ENCODE assay signal across 2 cellular contexts in the genomic region with DNA sequence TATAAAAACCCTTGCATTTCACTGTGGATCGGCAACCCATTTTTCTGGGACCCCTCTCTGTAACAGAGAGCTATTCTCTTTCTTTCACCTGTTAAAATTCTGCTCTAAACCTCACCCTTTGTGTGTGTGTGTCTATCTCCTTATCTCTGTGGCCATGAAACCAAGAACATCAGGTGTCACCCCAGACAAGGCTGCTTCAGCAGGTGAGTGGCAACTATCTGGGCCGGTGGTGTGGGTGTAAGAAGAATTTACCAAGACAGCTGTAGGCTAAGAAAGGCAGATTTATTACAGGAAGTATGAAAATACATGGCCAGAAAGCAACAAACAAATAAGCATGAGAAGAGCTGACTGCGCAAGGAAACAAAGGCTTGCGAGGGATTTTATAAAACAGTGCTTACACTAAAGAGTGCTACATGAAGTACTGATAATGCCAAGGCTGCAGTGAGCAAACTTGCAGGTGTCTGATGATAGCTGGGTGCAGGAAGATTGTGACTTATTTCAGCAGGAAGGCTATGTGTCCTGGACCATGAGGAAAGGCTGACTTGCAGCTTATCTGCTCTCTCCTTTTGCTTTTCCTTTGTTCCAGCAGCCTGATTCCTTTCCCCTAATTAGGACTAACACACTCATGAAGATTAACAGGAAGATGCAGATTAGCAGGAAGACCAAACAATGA.
TF ChIP-seq lines count a peak whose summit lies in the region.

No MANE protein-coding gene starts in this region.

TF ChIP-seq in GM23338, 12 proteins besides CTCF, POLR2A, EP300 and RAD21:
- TF ChIP-seq, protein P1, sequence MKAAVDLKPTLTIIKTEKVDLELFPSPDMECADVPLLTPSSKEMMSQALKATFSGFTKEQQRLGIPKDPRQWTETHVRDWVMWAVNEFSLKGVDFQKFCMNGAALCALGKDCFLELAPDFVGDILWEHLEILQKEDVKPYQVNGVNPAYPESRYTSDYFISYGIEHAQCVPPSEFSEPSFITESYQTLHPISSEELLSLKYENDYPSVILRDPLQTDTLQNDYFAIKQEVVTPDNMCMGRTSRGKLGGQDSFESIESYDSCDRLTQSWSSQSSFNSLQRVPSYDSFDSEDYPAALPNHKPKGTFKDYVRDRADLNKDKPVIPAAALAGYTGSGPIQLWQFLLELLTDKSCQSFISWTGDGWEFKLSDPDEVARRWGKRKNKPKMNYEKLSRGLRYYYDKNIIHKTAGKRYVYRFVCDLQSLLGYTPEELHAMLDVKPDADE (IDR thresholded peaks at IDR 0.05): no peak
- no peak for TF ChIP-seq EZH2phosphoT487 (IDR thresholded peaks at IDR 0.05; ENCODE audit: unreplicated experiment)
- no peak for TF ChIP-seq STAT1 (IDR thresholded peaks at IDR 0.05; ENCODE audit: unreplicated experiment)
- TF ChIP-seq ZNF331 (CRISPR knock-in tag; IDR thresholded peaks at IDR 0.05; ENCODE audit: low read depth): no peak
- no peak for TF ChIP-seq NANOG (IDR thresholded peaks at IDR 0.05; ENCODE audit: borderline replicate concordance)
- no peak for TF ChIP-seq CREB1 (CRISPR knock-in tag; IDR thresholded peaks at IDR 0.05; ENCODE audit: low read depth)
- no peak for TF ChIP-seq POLR2AphosphoS5 (IDR thresholded peaks at IDR 0.05; ENCODE audit: low read depth)
- no peak for TF ChIP-seq EZH2 (IDR thresholded peaks at IDR 0.05; ENCODE audit: low read depth, unreplicated experiment)
- no peak for TF ChIP-seq JUNB (IDR thresholded peaks at IDR 0.05; ENCODE audit: unreplicated experiment)
- TF ChIP-seq, protein P2, sequence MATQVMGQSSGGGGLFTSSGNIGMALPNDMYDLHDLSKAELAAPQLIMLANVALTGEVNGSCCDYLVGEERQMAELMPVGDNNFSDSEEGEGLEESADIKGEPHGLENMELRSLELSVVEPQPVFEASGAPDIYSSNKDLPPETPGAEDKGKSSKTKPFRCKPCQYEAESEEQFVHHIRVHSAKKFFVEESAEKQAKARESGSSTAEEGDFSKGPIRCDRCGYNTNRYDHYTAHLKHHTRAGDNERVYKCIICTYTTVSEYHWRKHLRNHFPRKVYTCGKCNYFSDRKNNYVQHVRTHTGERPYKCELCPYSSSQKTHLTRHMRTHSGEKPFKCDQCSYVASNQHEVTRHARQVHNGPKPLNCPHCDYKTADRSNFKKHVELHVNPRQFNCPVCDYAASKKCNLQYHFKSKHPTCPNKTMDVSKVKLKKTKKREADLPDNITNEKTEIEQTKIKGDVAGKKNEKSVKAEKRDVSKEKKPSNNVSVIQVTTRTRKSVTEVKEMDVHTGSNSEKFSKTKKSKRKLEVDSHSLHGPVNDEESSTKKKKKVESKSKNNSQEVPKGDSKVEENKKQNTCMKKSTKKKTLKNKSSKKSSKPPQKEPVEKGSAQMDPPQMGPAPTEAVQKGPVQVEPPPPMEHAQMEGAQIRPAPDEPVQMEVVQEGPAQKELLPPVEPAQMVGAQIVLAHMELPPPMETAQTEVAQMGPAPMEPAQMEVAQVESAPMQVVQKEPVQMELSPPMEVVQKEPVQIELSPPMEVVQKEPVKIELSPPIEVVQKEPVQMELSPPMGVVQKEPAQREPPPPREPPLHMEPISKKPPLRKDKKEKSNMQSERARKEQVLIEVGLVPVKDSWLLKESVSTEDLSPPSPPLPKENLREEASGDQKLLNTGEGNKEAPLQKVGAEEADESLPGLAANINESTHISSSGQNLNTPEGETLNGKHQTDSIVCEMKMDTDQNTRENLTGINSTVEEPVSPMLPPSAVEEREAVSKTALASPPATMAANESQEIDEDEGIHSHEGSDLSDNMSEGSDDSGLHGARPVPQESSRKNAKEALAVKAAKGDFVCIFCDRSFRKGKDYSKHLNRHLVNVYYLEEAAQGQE (IDR thresholded peaks at IDR 0.05; ENCODE audit: unreplicated experiment): no peak
- TF ChIP-seq ZNF114 (CRISPR knock-in tag; IDR thresholded peaks at IDR 0.05): no peak

TF ChIP-seq in SK-N-SH, 30 proteins besides CTCF, POLR2A, EP300 and RAD21 (continued from another document):
- TF ChIP-seq, protein P3, sequence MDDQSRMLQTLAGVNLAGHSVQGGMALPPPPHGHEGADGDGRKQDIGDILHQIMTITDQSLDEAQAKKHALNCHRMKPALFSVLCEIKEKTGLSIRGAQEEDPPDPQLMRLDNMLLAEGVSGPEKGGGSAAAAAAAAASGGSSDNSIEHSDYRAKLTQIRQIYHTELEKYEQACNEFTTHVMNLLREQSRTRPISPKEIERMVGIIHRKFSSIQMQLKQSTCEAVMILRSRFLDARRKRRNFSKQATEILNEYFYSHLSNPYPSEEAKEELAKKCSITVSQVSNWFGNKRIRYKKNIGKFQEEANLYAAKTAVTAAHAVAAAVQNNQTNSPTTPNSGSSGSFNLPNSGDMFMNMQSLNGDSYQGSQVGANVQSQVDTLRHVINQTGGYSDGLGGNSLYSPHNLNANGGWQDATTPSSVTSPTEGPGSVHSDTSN (IDR thresholded peaks at IDR 0.05): no peak
